ENCODE assay signal across 21 cellular contexts in genomic region chr16:10554569-10554968, GRCh38. TPM values are rescaled to one million over a fixed set of nuclear protein-coding genes. Genes with fewer than 3 reads are reported as not detected.
"Had no signal": no experiment of that assay in that cellular context is flagged by ENCODE, and none has a peak within 500 bp of the region (broad histone marks: within the 10 kb centered on the region; RNA-seq: fewer than 3 reads in every experiment).

No MANE protein-coding gene starts in this region.

- ATAC-seq: activated T-cell treated with anti-CD3 and anti-CD28 coated beads, Interleukin-2, amount 50 U/mL, for 4 hours; left ventricle myocardium superior; stimulated activated naive CD8-positive, alpha-beta T cell treated with anti-CD3 and anti-CD28 coated beads, Interleukin-15, Interleukin-2, amounts not matched to agents 100 U/mL and 50 U/mL, for 24 hours; upper lobe of right lung had no signal

- FAIRE-seq: bronchial epithelial cell, frontal cortex, TTC549 had no signal

- H3K27me3 ChIP-seq: colonic mucosa, esophagus muscularis mucosa, sigmoid colon, upper lobe of right lung had no signal

- H3K4me3 Mint-ChIP-seq: activated naive CD8-positive, alpha-beta T cell treated with anti-CD3 and anti-CD28 coated beads, Interleukin-2, amount 10 ng/mL, durations not matched to agents 7 days and 5 days; activated T-cell treated with anti-CD3 and anti-CD28 coated beads, Interleukin-2, amount 50 U/mL, for 4 hours had no signal

- H3K4me1 ChIP-seq: colonic mucosa had no signal

- H3K4me3 ChIP-seq: colonic mucosa, esophagus muscularis mucosa, sigmoid colon, smooth muscle cell had no signal

- H3K36me3 Mint-ChIP-seq: activated naive CD8-positive, alpha-beta T cell treated with anti-CD3 and anti-CD28 coated beads, Interleukin-2, amount 10 ng/mL, durations not matched to agents 7 days and 5 days had no signal

- H3K9me3 ChIP-seq: colonic mucosa, esophagus muscularis mucosa, sigmoid colon, upper lobe of right lung had no signal

- DNase-seq: activated CD8-positive, alpha-beta memory T cell treated with anti-CD3 and anti-CD28 coated beads, Interleukin-2, amount 50 U/mL, for 48 hours; activated naive CD4-positive, alpha-beta T cell treated with Interleukin-2 at 50 U/mL for 16 hours; activated naive CD8-positive, alpha-beta T cell treated with anti-CD3 and anti-CD28 coated beads, Interleukin-2, amount 10 ng/mL, durations not matched to agents 7 days and 5 days; activated T-cell treated with anti-CD3 and anti-CD28 coated beads, Interleukin-2, amount 50 U/mL, for 4 hours; amniotic stem cell; colonic mucosa; hippocampal formation; left ventricle myocardium superior; mesenchymal stem cell; retina; sigmoid colon; stimulated activated CD4-positive, alpha-beta T cell treated with anti-CD3 and anti-CD28 coated beads, Interleukin-15, amount 100 ng/mL, for 24 hours; stimulated activated naive CD8-positive, alpha-beta T cell treated with anti-CD3 and anti-CD28 coated beads, Interleukin-15, Interleukin-2, amounts not matched to agents 100 U/mL and 50 U/mL, for 24 hours; T-helper 1 cell; upper lobe of right lung had no signal

- H3K4me2 ChIP-seq: smooth muscle cell had no signal

- H3K27ac ChIP-seq: colonic mucosa, esophagus muscularis mucosa, sigmoid colon, upper lobe of right lung had no signal

- H3K36me3 ChIP-seq: colonic mucosa, upper lobe of right lung had no signal

- H3K27ac Mint-ChIP-seq: activated naive CD8-positive, alpha-beta T cell treated with anti-CD3 and anti-CD28 coated beads, Interleukin-2, amount 10 ng/mL, durations not matched to agents 7 days and 5 days; activated T-helper 2 cell treated with anti-CD3 and anti-CD28 coated beads, Interferon-gamma antibody, Interleukin-2, Interleukin-4, amounts not matched to agents 10 μg/mL and 5 μg/mL and 100 μg/mL, durations not matched to agents 14 hours and 24 hours and 36 hours had no signal

- H3K9me3 Mint-ChIP-seq: activated T-cell treated with anti-CD3 and anti-CD28 coated beads, Interleukin-2, amount 50 U/mL, for 4 hours; activated T-helper 2 cell treated with anti-CD3 and anti-CD28 coated beads, Interferon-gamma antibody, Interleukin-2, Interleukin-4, amounts not matched to agents 10 μg/mL and 5 μg/mL and 100 μg/mL, durations not matched to agents 14 hours and 24 hours and 36 hours had no signal

RNA-seq across cellular contexts. Expression of gene EMP2, which starts 25.8 kb away (rescaled TPM):
- total RNA-seq: activated naive CD8-positive, alpha-beta T cell treated with anti-CD3 and anti-CD28 coated beads, Interleukin-2, amount 10 ng/mL, durations not matched to agents 7 days and 5 days had no signal
